ENCODE assay signal across 12 cellular contexts in genomic region chr17:2965621-2966275, GRCh38.
DNase-seq lines count a peak whose midpoint lies in the region; ATAC-seq and TF ChIP-seq lines count a peak whose summit lies in the region.
"Had no signal": no experiment of that assay in that cellular context is flagged by ENCODE, and none has a peak within 500 bp of the region (broad histone marks: within the 10 kb centered on the region; RNA-seq: fewer than 3 reads in every experiment).

No MANE protein-coding gene starts in this region.

- intact Hi-C loops in stomach (cut with DNase I; ENCODE audit: low total_unique reads), result no loop called here

- TF ChIP-seq CTCF in brain microvascular endothelial cell (IDR thresholded peaks at IDR 0.05; ENCODE audit: low read depth, low read length, missing control alignments) (no peak), hepatocyte (IDR thresholded peaks at IDR 0.05; ENCODE audit: poor library complexity) (no peak), stomach (IDR thresholded peaks at IDR 0.05) (no peak)

- H3K9me2 ChIP-seq in hepatocyte (replicated peaks; ENCODE audit: insufficient read depth), result no peaks in the 10 kb centered on the region

- TF ChIP-seq EP300 in stomach (IDR thresholded peaks at IDR 0.05), result no peak

- H3K4me1 ChIP-seq in hepatocyte (ENCODE audit: insufficient read depth) (peaks cover 23% of the 10 kb centered on the region), stomach (peaks cover 9 to 37% (median 22%) of the 10 kb centered on the region in 4 donors)
- H3K4me1 ChIP-seq: colonic mucosa, spleen had no signal

- H3K9me3 ChIP-seq in hepatocyte (ENCODE audit: low read depth) (no peaks in the 10 kb centered on the region), stomach (no peaks in the 10 kb centered on the region)
- H3K9me3 ChIP-seq: colonic mucosa, spleen had no signal

- H3K4me2 ChIP-seq in hepatocyte, result no peak overlapping the region

- 71% methylated on average over 11 of the region's 11 CpGs for WGBS in hepatocyte (ENCODE audit: low lambda C conversion rate, missing lambda C conversion rate)
- WGBS in stomach, 5 donors, result 26 to 74% (median 46%) methylated on average over 8 to 11 of the region's 11 CpGs

- H3K27ac ChIP-seq in brain microvascular endothelial cell (no peak overlapping the region), hepatocyte (peak overlapping the region; percentile 44), stomach (peak overlapping the region; percentile 76 to 90 (median 82))
- H3K27ac ChIP-seq: colonic mucosa, SK-N-MC, spleen had no signal

- DNase-seq in HPDE6-E6E7 (ENCODE audit: extremely low spot score) (peak; percentile 76), brain microvascular endothelial cell (peak; percentile 70), hepatocyte (ENCODE audit: low spot score) (peak; percentile 56), stomach (peak; percentile 79), 8988T (no peak), DMS153 (lab: John Stamatoyannopoulos, UW) (no peak)
- no peak for DNase-seq in activated CD8-positive, alpha-beta memory T cell treated with anti-CD3 and anti-CD28 coated beads, Interleukin-2, amount 50 U/mL, for 4 hours
- DNase-seq: colonic mucosa, NCI-H1436, spleen had no signal

- H3K27me3 ChIP-seq in brain microvascular endothelial cell (replicated peaks), result no peaks in the 10 kb centered on the region
- H3K27me3 ChIP-seq in hepatocyte, result no peaks in the 10 kb centered on the region
- no peaks in the 10 kb centered on the region for H3K27me3 ChIP-seq in stomach
- H3K27me3 ChIP-seq: colonic mucosa, spleen had no signal

- no peak overlapping the region for H2AFZ ChIP-seq in hepatocyte

- H3K4me3 ChIP-seq in brain microvascular endothelial cell (ENCODE audit: low read depth, low read length), result no peak overlapping the region
- no peak overlapping the region for H3K4me3 ChIP-seq in hepatocyte
- no peak overlapping the region for H3K4me3 ChIP-seq in stomach
- H3K4me3 ChIP-seq: colonic mucosa, SK-N-MC, spleen had no signal

- no peaks in the 10 kb centered on the region for H4K20me1 ChIP-seq in hepatocyte (ENCODE audit: insufficient read depth, poor library complexity, severe bottlenecking)

- H3K36me3 ChIP-seq in brain microvascular endothelial cell (replicated peaks) (no peaks in the 10 kb centered on the region), hepatocyte (replicated peaks; ENCODE audit: insufficient read depth, low read depth) (no peaks in the 10 kb centered on the region), stomach (peaks cover 0 to 23% (median 2%) of the 10 kb centered on the region in 4 donors)
- H3K36me3 ChIP-seq: colonic mucosa had no signal

- no peak for ATAC-seq in HG02981 (IDR thresholded peaks at IDR 0.05; ENCODE audit: unreplicated experiment)

- in situ Hi-C loops in brain microvascular endothelial cell (cut with HindIII; ENCODE audit: low pct_ligation_motif_present, low sequenced_read_pairs), result no loop called here

- H3K79me2 ChIP-seq in hepatocyte, result no peaks in the 10 kb centered on the region

- no peak for TF ChIP-seq POLR2A in stomach (IDR thresholded peaks at IDR 0.05)

Comparison
In these comparisons a context has a peak if more than half of its experiments do, and no peak if none do; other contexts are left out.
1. DNase-seq: peak in HPDE6-E6E7 (single experiment), brain microvascular endothelial cell (single experiment), hepatocyte (single experiment) and stomach (single experiment); none in 8988T (single experiment), DMS153 (single experiment) and activated CD8-positive, alpha-beta memory T cell treated with anti-CD3 and anti-CD28 coated beads, Interleukin-2, amount 50 U/mL, for 4 hours (single experiment).